In genomic region chr11:78163828-78164227, GRCh38 we compare ENCODE assay signal across 21 cellular contexts. TPM values are rescaled to one million over a fixed set of nuclear protein-coding genes. Genes with fewer than 3 reads are reported as not detected.
DNase-seq lines count a peak whose midpoint lies in the region; ATAC-seq and TF ChIP-seq lines count a peak whose summit lies in the region.
"Had no signal": no experiment of that assay in that cellular context is flagged by ENCODE, and none has a peak within 500 bp of the region (broad histone marks: within the 10 kb centered on the region; RNA-seq: fewer than 3 reads in every experiment).

No MANE protein-coding gene starts in this region.

- ATAC-seq in heart left ventricle (peak in 3 of 4 donors; percentile 16 to 52 (median 30)), HG02885 (IDR thresholded peaks at IDR 0.05; ENCODE audit: poor library complexity, unreplicated experiment) (no peak)
- ATAC-seq: Panc1 had no signal

- H3K4me1 ChIP-seq in ascending aorta = peaks cover 4 to 46% of the 10 kb centered on the region in 2 donors
- H3K4me1 ChIP-seq in heart left ventricle = peaks cover 0 to 51% (median 20%) of the 10 kb centered on the region in 12 donors
- H3K4me1 ChIP-seq in osteoblast (ENCODE audit: insufficient read depth, low read length) = peaks cover 28% of the 10 kb centered on the region
- peaks cover 15 to 54% of the 10 kb centered on the region in 2 donors for H3K4me1 ChIP-seq in thyroid gland
- H3K4me1 ChIP-seq: SJCRH30 had no signal

- H3K4me3 ChIP-seq in ascending aorta = no peak overlapping the region
- H3K4me3 ChIP-seq in heart left ventricle = no peak overlapping the region
- no peak overlapping the region for H3K4me3 ChIP-seq in osteoblast (ENCODE audit: insufficient read depth, low read length)
- H3K4me3 ChIP-seq in thyroid gland (replicated peaks in 1 of 3) = no peak overlapping the region
- H3K4me3 ChIP-seq: SJCRH30 had no signal

- intact Hi-C loops in ascending aorta (cut with DNase I) = loop anchor here (10.0 kb wide), 2 partner anchors 339 to 401 kb away; partner anchors contain the start of genes AAMDC and RSF1
- intact Hi-C loops in heart left ventricle (cut with DNase I) = no loop called here
- intact Hi-C loops in thyroid gland (cut with DNase I) = no loop called here

- no peaks in the 10 kb centered on the region for H4K20me1 ChIP-seq in osteoblast (ENCODE audit: insufficient read depth, low read length)

- H3K27ac ChIP-seq in ascending aorta (peak overlapping the region; percentile 60 to 96), heart left ventricle (peak overlapping the region in 9 of 12 donors; percentile 15 to 57 (median 48)), osteoblast (ENCODE audit: low read depth, low read length) (no peak overlapping the region), thyroid gland (peak overlapping the region in 2 of 3 donors; percentile 4 to 22)
- H3K27ac ChIP-seq: HL-60, SJCRH30 had no signal

- H3K9me3 ChIP-seq in ascending aorta (no peaks in the 10 kb centered on the region), heart left ventricle (no peaks in the 10 kb centered on the region), osteoblast (ENCODE audit: low read depth, low read length) (no peaks in the 10 kb centered on the region), thyroid gland (no peaks in the 10 kb centered on the region)
- H3K9me3 ChIP-seq: SJCRH30 had no signal

- no peaks in the 10 kb centered on the region for H3K79me2 ChIP-seq in osteoblast (ENCODE audit: insufficient read depth, low read length)

- WGBS in heart left ventricle, 4 donors = 30 to 39% (median 32%) methylated on average over 2 of the region's 2 CpGs
- WGBS in thyroid gland, 2 donors = 42% methylated on average over 2 of the region's 2 CpGs

- TF ChIP-seq CTCF in ascending aorta (IDR thresholded peaks at IDR 0.05) (no peak), heart left ventricle (IDR thresholded peaks at IDR 0.05) (no peak), osteoblast (IDR thresholded peaks at IDR 0.05; ENCODE audit: extremely low read depth, low read depth, low read length) (no peak), thyroid gland (IDR thresholded peaks at IDR 0.05) (no peak)

- H3K27me3 ChIP-seq in ascending aorta (no peaks in the 10 kb centered on the region), heart left ventricle (no peaks in the 10 kb centered on the region), osteoblast (ENCODE audit: insufficient read depth, low read length) (no peaks in the 10 kb centered on the region), thyroid gland (no peaks in the 10 kb centered on the region)
- H3K27me3 ChIP-seq: SJCRH30 had no signal

- H3K36me3 ChIP-seq in ascending aorta (no peaks in the 10 kb centered on the region), heart left ventricle (no peaks in the 10 kb centered on the region), osteoblast (ENCODE audit: insufficient read depth, low read length) (no peaks in the 10 kb centered on the region), thyroid gland (no peaks in the 10 kb centered on the region)
- H3K36me3 ChIP-seq: SJCRH30 had no signal

- H3K4me2 ChIP-seq in osteoblast (ENCODE audit: insufficient read depth, low read length) = no peak overlapping the region

- peak overlapping the region; percentile 36 for H2AFZ ChIP-seq in osteoblast (ENCODE audit: low read length)

- DNase-seq in ascending aorta (ENCODE audit: low spot score in 2 of 2) (no peak), heart left ventricle (peak in 1 of 5 donors; percentile 46), osteoblast (ENCODE audit: insufficient read length, low spot score, missing footprints) (no peak), thyroid gland (no peak), NCI-H69 (lab: John Stamatoyannopoulos, UW) (no peak), NCI-H1930 (lab: John Stamatoyannopoulos, UW) (no peak)
- DNase-seq: CD4-positive, alpha-beta T cell; COR-L47; DMS79; H7; MV-4-11; NCI-H1105 treated with DMSO at 0.1 percent for 48 hours; NCI-H2081; NCI-H2171; NCI-H345; NCI-H524; NCI-H82; SJCRH30 had no signal

- TF ChIP-seq POLR2A in heart left ventricle (IDR thresholded peaks at IDR 0.05) (no peak), thyroid gland (IDR thresholded peaks at IDR 0.05) (no peak)

RNA-seq across cellular contexts. Expression of gene ALG8, which starts 24.4 kb away (rescaled TPM):
- total RNA-seq in ascending aorta = 27.0 TPM
- total RNA-seq in heart left ventricle = 10 to 100 TPM; 14.1 to 24.6 (median 17.7) TPM
- 10 to 100 TPM; 19.0 to 39.5 TPM for polyA plus RNA-seq in heart left ventricle
- 38.4 and 46.6 TPM in 2 replicates for total RNA-seq in osteoblast
- total RNA-seq in thyroid gland = 10 to 100 TPM; 49.6 to 86.7 (median 52.5) TPM

RNA-seq across cellular contexts. Expression of gene KCTD21, which starts 24.6 kb away (rescaled TPM):
- total RNA-seq in ascending aorta (30.7 TPM), heart left ventricle (10 to 100 TPM in 1 of 9 donors, 1 to 10 TPM in 8; 5.6 to 10.9 (median 7.2) TPM), osteoblast (14.5 and 15.0 TPM in 2 replicates), thyroid gland (10 to 100 TPM; 16.6 to 23.4 (median 17.0) TPM)
- 1 to 10 TPM; 3.4 to 8.3 TPM for polyA plus RNA-seq in heart left ventricle

RNA-seq across cellular contexts. Expression of gene USP35, which starts 24.9 kb away (rescaled TPM):
- total RNA-seq in ascending aorta (34.0 TPM), heart left ventricle (1 to 10 TPM; 4.5 to 8.1 (median 5.3) TPM), osteoblast (21.4 and 26.2 TPM in 2 replicates), thyroid gland (10 to 100 TPM; 13.5 to 18.1 (median 14.3) TPM)
- polyA plus RNA-seq in heart left ventricle = 1 to 10 TPM; 5.6 to 6.6 TPM
